ENCODE assay signal across 21 cellular contexts in genomic region chr1:163055005-163055404, GRCh38. TPM values are rescaled to one million over a fixed set of nuclear protein-coding genes. Genes with fewer than 3 reads are reported as not detected.
A peak's percentile ranks its signal among the peaks of the same experiment; 100 is the strongest.
DNase-seq lines count a peak whose midpoint lies in the region; ATAC-seq and TF ChIP-seq lines count a peak whose summit lies in the region.
"Had no signal": no experiment of that assay in that cellular context is flagged by ENCODE, and none has a peak within 500 bp of the region (broad histone marks: within the 10 kb centered on the region; RNA-seq: fewer than 3 reads in every experiment).

No MANE protein-coding gene starts in this region.

- no peaks in the 10 kb centered on the region for H3K4me1 Mint-ChIP-seq in activated CD4-positive, alpha-beta memory T cell treated with anti-CD3 and anti-CD28 coated beads for 36 hours (ENCODE audit: low read depth)
- H3K4me1 Mint-ChIP-seq: CD8-positive, alpha-beta memory T cell; memory B cell; naive thymus-derived CD4-positive, alpha-beta T cell; stimulated activated naive B cell treated with anti-CD40 and anti-IgM and Interleukin-4, amounts not matched to agents 10 μg/mL and 1 μg/mL and 100 μg/mL, for 72 hours had no signal

- H3K4me3 Mint-ChIP-seq in activated CD4-positive, alpha-beta memory T cell treated with anti-CD3 and anti-CD28 coated beads for 36 hours, result no peak overlapping the region
- H3K4me3 Mint-ChIP-seq: activated naive CD8-positive, alpha-beta T cell; CD8-positive, alpha-beta memory T cell; memory B cell; naive thymus-derived CD4-positive, alpha-beta T cell; stimulated activated naive B cell treated with anti-CD40 and anti-IgM and Interleukin-4, amounts not matched to agents 10 μg/mL and 1 μg/mL and 100 μg/mL, for 72 hours had no signal

- DNase-seq in HCEC 1CT (peak; percentile 13), NCI-H1092 treated with DMSO at 0.1 percent for 48 hours (lab: John Stamatoyannopoulos, UW) (peak; percentile 82), SHP77 (lab: John Stamatoyannopoulos, UW) (peak; percentile 20 to 23), left lung (no peak), midbrain (lab: John Stamatoyannopoulos, UW) (no peak)
- no peak for DNase-seq in activated CD4-positive, alpha-beta memory T cell treated with anti-CD3 and anti-CD28 coated beads for 36 hours
- DNase-seq: body of pancreas; CD8-positive, alpha-beta memory T cell; EL; naive thymus-derived CD4-positive, alpha-beta T cell; NCI-H524 treated with DMSO at 0.1 percent for 48 hours; stimulated activated naive B cell treated with anti-CD40 and anti-IgM and Interleukin-4, amounts not matched to agents 10 μg/mL and 1 μg/mL and 100 μg/mL, for 72 hours had no signal

- CTCF ChIA-PET in activated CD4-positive, alpha-beta memory T cell treated with anti-CD3 and anti-CD28 coated beads for 36 hours (lab: Charles Lee), result no interaction called here

- H3K36me3 Mint-ChIP-seq in activated CD4-positive, alpha-beta memory T cell treated with anti-CD3 and anti-CD28 coated beads for 36 hours, result no peaks in the 10 kb centered on the region
- H3K36me3 Mint-ChIP-seq: activated naive CD8-positive, alpha-beta T cell; CD8-positive, alpha-beta memory T cell; memory B cell; naive thymus-derived CD4-positive, alpha-beta T cell; stimulated activated naive B cell treated with anti-CD40 and anti-IgM and Interleukin-4, amounts not matched to agents 10 μg/mL and 1 μg/mL and 100 μg/mL, for 72 hours had no signal

- H3K36me3 ChIP-seq in left lung, result no peaks in the 10 kb centered on the region
- H3K36me3 ChIP-seq: thyroid gland had no signal

- no peak for TF ChIP-seq CTCF in left lung (IDR thresholded peaks at IDR 0.05)

- peak overlapping the region in 1 of 2 donors; percentile 4 for H3K27ac ChIP-seq in left lung
- H3K27ac ChIP-seq: body of pancreas, coronary artery, KMS-11, parathyroid adenoma, thyroid gland had no signal

- no peaks in the 10 kb centered on the region for H3K9me3 ChIP-seq in left lung
- H3K9me3 ChIP-seq: body of pancreas, thyroid gland had no signal

- no peak overlapping the region for H3K4me3 ChIP-seq in left lung
- H3K4me3 ChIP-seq: body of pancreas, coronary artery, thyroid gland had no signal

- no peaks in the 10 kb centered on the region for H3K4me1 ChIP-seq in left lung
- H3K4me1 ChIP-seq: body of pancreas, parathyroid adenoma had no signal

- H3K27me3 ChIP-seq in left lung, result no peaks in the 10 kb centered on the region
- H3K27me3 ChIP-seq: body of pancreas, thyroid gland had no signal

- no peaks in the 10 kb centered on the region for H3K9me3 Mint-ChIP-seq in activated CD4-positive, alpha-beta memory T cell treated with anti-CD3 and anti-CD28 coated beads for 36 hours

- POLR2A ChIA-PET in activated CD4-positive, alpha-beta memory T cell treated with anti-CD3 and anti-CD28 coated beads for 36 hours (lab: Charles Lee), result no interaction called here

- H3K27me3 Mint-ChIP-seq in activated CD4-positive, alpha-beta memory T cell treated with anti-CD3 and anti-CD28 coated beads for 36 hours, result peaks cover 6% of the 10 kb centered on the region

- ATAC-seq in left lung (peak; percentile 77), GM18519 (IDR thresholded peaks at IDR 0.05; ENCODE audit: low FRiP score, unreplicated experiment) (no peak)
- ATAC-seq: body of pancreas; naive thymus-derived CD4-positive, alpha-beta T cell; sciatic nerve; stimulated activated naive B cell treated with anti-CD40 and anti-IgM and Interleukin-4, amounts not matched to agents 10 μg/mL and 1 μg/mL and 100 μg/mL, for 72 hours had no signal

- H3K27ac Mint-ChIP-seq in activated CD4-positive, alpha-beta memory T cell treated with anti-CD3 and anti-CD28 coated beads for 36 hours, result no peak overlapping the region
- H3K27ac Mint-ChIP-seq: activated naive CD8-positive, alpha-beta T cell; CD8-positive, alpha-beta memory T cell; memory B cell; naive thymus-derived CD4-positive, alpha-beta T cell; stimulated activated naive B cell treated with anti-CD40 and anti-IgM and Interleukin-4, amounts not matched to agents 10 μg/mL and 1 μg/mL and 100 μg/mL, for 72 hours had no signal

- intact Hi-C loops in left lung (cut with DNase I), result no loop called here
- intact Hi-C loops in activated CD4-positive, alpha-beta memory T cell treated with anti-CD3 and anti-CD28 coated beads for 36 hours (cut with micrococcal nuclease), result no loop called here

RNA-seq across cellular contexts. Expression of gene RGS4, which starts 14.2 kb away (rescaled TPM):
- total RNA-seq in left lung, result 10 to 100 TPM in 1 of 2 donors, 1 to 10 TPM in 1; 1.1 to 11.8 TPM
- not detected for total RNA-seq in activated CD4-positive, alpha-beta memory T cell treated with anti-CD3 and anti-CD28 coated beads for 36 hours
- total RNA-seq: CD8-positive, alpha-beta memory T cell; naive thymus-derived CD4-positive, alpha-beta T cell; T-helper 2 cell treated with Interferon-gamma antibody and Interleukin-4, amounts not matched to agents 100 ng/mL and 5 ng/mL, for 36 hours had no signal

Comparison
In these comparisons a context has a peak if more than half of its experiments do, and no peak if none do; other contexts are left out.
1. DNase-seq: peak in HCEC 1CT (single experiment), NCI-H1092 treated with DMSO at 0.1 percent for 48 hours (single experiment) and SHP77 (2 of 2); none in left lung (0 of 2), midbrain (single experiment) and activated CD4-positive, alpha-beta memory T cell treated with anti-CD3 and anti-CD28 coated beads for 36 hours (single experiment).